Comparison of ENCODE assay signal across 12 cellular contexts in the genomic region with DNA sequence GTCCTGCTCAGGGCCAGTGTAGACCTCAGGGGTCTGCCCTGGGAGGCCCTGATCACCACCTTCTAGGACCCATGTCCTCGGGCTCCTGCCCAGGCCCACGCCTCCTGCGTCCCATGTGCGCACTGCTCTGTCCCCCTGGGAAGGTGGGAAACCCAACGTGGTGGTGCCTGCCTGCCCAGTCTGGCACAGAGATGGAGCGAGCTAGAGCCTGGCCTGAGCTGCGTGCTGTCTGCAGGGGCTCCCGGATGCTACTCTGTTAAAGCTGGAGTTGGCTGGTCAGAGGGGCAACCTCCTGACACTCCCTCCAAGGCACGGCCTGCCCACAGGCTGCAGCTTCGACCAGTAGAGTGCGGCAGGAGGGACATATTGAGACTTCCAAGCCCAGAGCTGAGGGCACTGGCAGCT.
"Had no signal": no experiment of that assay in that cellular context is flagged by ENCODE, and none has a peak within 500 bp of the region (broad histone marks: within the 10 kb centered on the region; RNA-seq: fewer than 3 reads in every experiment).

No MANE protein-coding gene starts in this region.

- H3K36me3 ChIP-seq: cardiac muscle cell, left ventricle myocardium inferior, sigmoid colon, suprapubic skin had no signal

- H3K4me3 ChIP-seq: cardiac muscle cell, left ventricle myocardium inferior, sigmoid colon, suprapubic skin had no signal

- H3K9me3 ChIP-seq: suprapubic skin had no signal

- H3K27ac ChIP-seq: cardiac muscle cell, left ventricle myocardium inferior, sigmoid colon, suprapubic skin had no signal

- H3K4me1 Mint-ChIP-seq: mesothelial cell of epicardium had no signal

- H3K27ac Mint-ChIP-seq: mesothelial cell of epicardium, progenitor cell of endocrine pancreas had no signal

- H3K36me3 Mint-ChIP-seq: mesothelial cell of epicardium had no signal

- DNase-seq: activated naive CD4-positive, alpha-beta T cell treated with Interleukin-2 at 50 U/mL for 16 hours; cortex of kidney; effector CD8-positive, alpha-beta T cell; left ventricle myocardium inferior; sigmoid colon; stimulated activated CD4-positive, alpha-beta T cell treated with anti-CD3 and anti-CD28 coated beads, Interleukin-12 subunit alpha, Interleukin-12 subunit beta, amount 100 ng/mL, for 4 hours; stimulated activated naive CD4-positive, alpha-beta T cell treated with Interleukin-2 at 50 U/mL for 16 hours; T-helper 2 cell had no signal

- H3K4me3 Mint-ChIP-seq: mesothelial cell of epicardium had no signal

- H3K27me3 ChIP-seq: cardiac muscle cell had no signal

- H3K4me1 ChIP-seq: left ventricle myocardium inferior, sigmoid colon, suprapubic skin had no signal
